1 cellular context compared by ENCODE assay signal in the genomic region with DNA sequence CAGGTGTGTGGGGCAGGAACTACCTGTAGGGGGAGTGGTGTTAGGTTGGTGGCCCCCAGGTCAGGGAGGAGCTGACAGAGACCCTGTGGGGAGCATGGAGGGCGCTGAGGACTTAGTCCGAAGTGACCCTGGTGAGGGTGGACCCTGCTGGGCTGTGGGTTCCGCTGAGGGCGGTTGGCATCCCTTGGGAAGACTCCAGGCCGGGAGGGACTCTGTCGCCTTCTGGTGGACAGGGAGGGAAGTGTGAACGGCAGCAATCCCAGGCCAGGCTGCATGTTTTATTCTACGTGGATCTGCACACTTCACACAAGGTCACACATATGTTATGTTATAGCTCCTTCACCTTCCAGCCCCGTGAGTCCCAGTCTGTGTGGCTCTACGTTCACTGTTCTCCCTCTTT.
TF ChIP-seq lines count a peak whose summit lies in the region.

No MANE protein-coding gene starts in this region.

TF ChIP-seq in IMR-90, 13 proteins besides CTCF, POLR2A, EP300 and RAD21:
- 0 out of 2 replicates have a peak, but pooled peaks have one; percentile 18 for TF ChIP-seq SMC3 (IDR thresholded peaks at IDR 0.05; ENCODE audit: low read depth, low read length)
TF ChIP-seq in IMR-90: peak in this region for 1; not testable (repeated sequence) for 12.
